8 cellular contexts compared by ENCODE assay signal in the genomic region with DNA sequence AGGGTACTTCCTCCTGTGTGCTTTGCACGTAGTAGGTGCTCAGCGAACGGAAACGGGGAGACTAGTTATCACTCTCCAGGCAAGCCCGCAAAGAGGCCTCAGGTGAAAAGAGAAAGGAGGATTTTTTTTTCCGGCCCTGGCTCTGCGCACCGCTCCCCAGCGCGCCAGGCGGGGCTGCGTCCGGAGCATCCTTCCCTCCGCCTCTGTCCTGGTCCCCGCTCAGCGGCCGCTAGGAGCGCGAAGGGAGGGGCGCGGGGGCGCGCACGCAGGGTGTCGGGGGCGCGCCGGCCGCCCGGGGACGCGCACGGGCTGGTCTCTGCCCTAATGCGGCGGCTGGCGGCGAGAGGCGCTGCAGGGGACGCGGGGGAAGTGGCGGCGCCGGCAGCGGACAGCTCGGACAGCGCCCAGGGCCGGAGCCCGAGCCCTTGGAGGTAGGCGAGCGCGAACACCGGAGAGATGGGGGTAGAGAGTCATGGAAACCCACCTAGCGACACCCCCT. TPM values are rescaled to one million over a fixed set of nuclear protein-coding genes. Genes with fewer than 3 reads are reported as not detected.
A peak's percentile ranks its signal among the peaks of the same experiment; 100 is the strongest.
DNase-seq lines count a peak whose midpoint lies in the region; ATAC-seq and TF ChIP-seq lines count a peak whose summit lies in the region.

No MANE protein-coding gene starts in this region.

- no peaks in the 10 kb centered on the region for H3K9me3 Mint-ChIP-seq in activated CD4-positive, alpha-beta memory T cell treated with anti-CD3 and anti-CD28 coated beads for 36 hours

- peaks cover 52% of the 10 kb centered on the region for H3K27me3 Mint-ChIP-seq in activated CD4-positive, alpha-beta memory T cell treated with anti-CD3 and anti-CD28 coated beads for 36 hours

- no peaks in the 10 kb centered on the region for H3K36me3 Mint-ChIP-seq in activated CD4-positive, alpha-beta memory T cell treated with anti-CD3 and anti-CD28 coated beads for 36 hours

- H3K4me3 Mint-ChIP-seq in activated CD4-positive, alpha-beta memory T cell treated with anti-CD3 and anti-CD28 coated beads for 36 hours = no peak overlapping the region

- peak overlapping the region; percentile 78 to 90 (median 84) for H3K27ac ChIP-seq in esophagus muscularis mucosa (replicated peaks in 1 of 4)

- H3K4me3 ChIP-seq in esophagus muscularis mucosa = peak overlapping the region; percentile 66 to 71 (median 69)

- H3K4me1 Mint-ChIP-seq in activated CD4-positive, alpha-beta memory T cell treated with anti-CD3 and anti-CD28 coated beads for 36 hours (ENCODE audit: low read depth) = peaks cover 4% of the 10 kb centered on the region

- no peaks in the 10 kb centered on the region for H3K27me3 ChIP-seq in esophagus muscularis mucosa

- peak; percentile 17 for TF ChIP-seq POLR2A in esophagus muscularis mucosa (IDR thresholded peaks at IDR 0.05; ENCODE audit: low read depth)

- peaks cover 12 to 67% (median 52%) of the 10 kb centered on the region in 4 donors for H3K4me1 ChIP-seq in esophagus muscularis mucosa

- no peak for TF ChIP-seq EP300 in esophagus muscularis mucosa (IDR thresholded peaks at IDR 0.05)

- no peak overlapping the region for H3K27ac Mint-ChIP-seq in activated CD4-positive, alpha-beta memory T cell treated with anti-CD3 and anti-CD28 coated beads for 36 hours

- DNase-seq in DMS114 treated with DMSO at 0.1 percent for 48 hours (lab: John Stamatoyannopoulos, UW; ENCODE audit: unreplicated experiment) (peak; percentile 59), NCI-H1105 (lab: John Stamatoyannopoulos, UW) (peak; percentile 84), esophagus muscularis mucosa (ENCODE audit: extremely low spot score) (no peak), mucosa of gallbladder (ENCODE audit: low spot score) (peak; percentile 44)
- DNase-seq in activated CD4-positive, alpha-beta memory T cell treated with anti-CD3 and anti-CD28 coated beads for 36 hours = peak; percentile 69
- peak; percentile 59 for DNase-seq in stimulated activated naive CD8-positive, alpha-beta T cell treated with anti-CD3 and anti-CD28 coated beads, Interleukin-15, Interleukin-2, amounts not matched to agents 100 U/mL and 50 U/mL, for 24 hours

- intact Hi-C loops in activated CD4-positive, alpha-beta memory T cell treated with anti-CD3 and anti-CD28 coated beads for 36 hours (cut with micrococcal nuclease) = loop anchor here (5.0 kb wide), 1 partner anchor 114 kb away; no protein-coding TSS in a partner anchor
- intact Hi-C loops in esophagus muscularis mucosa (cut with DNase I) = loop anchor here (5.0 kb wide), 1 partner anchor 114 kb away; no protein-coding TSS in a partner anchor

- ATAC-seq in stimulated activated naive CD8-positive, alpha-beta T cell treated with anti-CD3 and anti-CD28 coated beads, Interleukin-15, Interleukin-2, amounts not matched to agents 100 U/mL and 50 U/mL, for 24 hours = peak; percentile 71
- ATAC-seq in GM19463 (IDR thresholded peaks at IDR 0.05; ENCODE audit: unreplicated experiment) = no peak
- no peak for ATAC-seq in GM18861 (IDR thresholded peaks at IDR 0.05; ENCODE audit: unreplicated experiment)

- CTCF ChIA-PET in activated CD4-positive, alpha-beta memory T cell treated with anti-CD3 and anti-CD28 coated beads for 36 hours (lab: Charles Lee) = interaction anchor here (2.3 kb wide), 1 partner anchor 21 kb away, joined by 10 read pairs; no protein-coding TSS in a partner anchor

- 1% methylated on average over 34 of the region's 53 CpGs for WGBS in esophagus muscularis mucosa

- TF ChIP-seq CTCF in esophagus muscularis mucosa (IDR thresholded peaks at IDR 0.05) = peak in 2 of 3 experiments; percentile 40 to 41

- no peaks in the 10 kb centered on the region for H3K36me3 ChIP-seq in esophagus muscularis mucosa

- POLR2A ChIA-PET in activated CD4-positive, alpha-beta memory T cell treated with anti-CD3 and anti-CD28 coated beads for 36 hours (lab: Charles Lee) = no interaction called here

- no peaks in the 10 kb centered on the region for H3K9me3 ChIP-seq in esophagus muscularis mucosa

RNA-seq across cellular contexts. Expression of gene NFASC, which starts 42.3 kb away (rescaled TPM):
- total RNA-seq in activated CD4-positive, alpha-beta memory T cell treated with anti-CD3 and anti-CD28 coated beads for 36 hours = under 1 TPM; 0.24 to 0.27 TPM
- total RNA-seq in esophagus muscularis mucosa (100 to 1,000 TPM in 1 of 4 donors, 10 to 100 TPM in 3; 31.1 to 122 (median 64.7) TPM), mucosa of gallbladder (18.0 TPM)

Comparison
In these comparisons a context has a peak if more than half of its experiments do, and no peak if none do; other contexts are left out.
1. RNA of gene NFASC, which starts 42.3 kb away (total RNA-seq): 31.1 to 122 TPM in esophagus muscularis mucosa and 18.0 TPM in mucosa of gallbladder (single experiment); 0.24 to 0.27 TPM in activated CD4-positive, alpha-beta memory T cell treated with anti-CD3 and anti-CD28 coated beads for 36 hours; every median in the first group is over 10 times any median in the second.